26 cellular contexts compared by ENCODE assay signal in the genomic region with DNA sequence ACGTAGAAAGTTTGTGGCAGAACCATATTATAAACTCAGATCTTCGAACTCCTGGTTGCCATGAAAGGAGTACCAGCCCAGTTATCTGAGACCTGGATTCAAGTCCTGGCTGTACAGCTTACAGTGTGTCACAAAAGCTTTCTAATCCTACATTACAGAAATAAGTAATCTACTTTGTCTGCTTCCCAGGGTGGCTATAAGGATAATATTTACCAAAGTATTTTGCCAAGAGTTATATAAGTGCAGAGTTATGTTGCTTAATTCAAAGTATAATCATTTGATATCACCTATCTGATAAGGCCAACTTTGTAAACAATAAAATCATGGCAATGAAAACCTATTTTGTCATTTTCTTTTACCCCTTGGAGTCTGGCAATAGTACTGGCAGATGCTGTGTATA.
A peak's percentile ranks its signal among the peaks of the same experiment; 100 is the strongest.
DNase-seq lines count a peak whose midpoint lies in the region; ATAC-seq, FAIRE-seq and TF ChIP-seq lines count a peak whose summit lies in the region.
"Had no signal": no experiment of that assay in that cellular context is flagged by ENCODE, and none has a peak within 500 bp of the region (broad histone marks: within the 10 kb centered on the region; RNA-seq: fewer than 3 reads in every experiment).

No MANE protein-coding gene starts in this region.

- H3K4me3 ChIP-seq in Caco-2 (ENCODE audit: low read depth, low read length), result no peak overlapping the region
- H3K4me3 ChIP-seq in colonic mucosa, result no peak overlapping the region
- H3K4me3 ChIP-seq in keratinocyte (ENCODE audit: control insufficient read depth in 2 of 3, extremely low read depth in 1 of 3, insufficient read depth in 2 of 3, low read depth in 1 of 3, low read length in 3 of 3), result no peak overlapping the region
- no peak overlapping the region for H3K4me3 ChIP-seq in mesendoderm (ENCODE audit: low read length)
- no peak overlapping the region for H3K4me3 ChIP-seq in mammary epithelial cell (replicated peaks in 1 of 3; ENCODE audit: insufficient read depth in 1 of 3, low read depth in 2 of 3, low read length in 3 of 3)
- H3K4me3 ChIP-seq: A549; BLaER1 treated with 17β-estradiol and CSF1 and Interleukin-3, amounts not matched to agents 10 nM and 100 nM; GM12878 had no signal

- H2BK15ac ChIP-seq in mesendoderm (replicated peaks; ENCODE audit: low read depth), result peak overlapping the region; percentile 100

- H3K4me1 ChIP-seq in Caco-2 (peaks cover 45% of the 10 kb centered on the region), colonic mucosa (no peaks in the 10 kb centered on the region), keratinocyte (ENCODE audit: control insufficient read depth, extremely low read depth, insufficient read depth, low read length) (no peaks in the 10 kb centered on the region), mesendoderm (ENCODE audit: control insufficient read depth, low read depth, low read length) (no peaks in the 10 kb centered on the region), mammary epithelial cell (ENCODE audit: insufficient read depth, low read length) (no peaks in the 10 kb centered on the region)
- H3K4me1 ChIP-seq: A549 had no signal

- H3K9me3 Mint-ChIP-seq in Caco-2 (ENCODE audit: unreplicated experiment), result no peaks in the 10 kb centered on the region
- no peaks in the 10 kb centered on the region for H3K9me3 Mint-ChIP-seq in activated CD4-positive, alpha-beta T cell treated with anti-CD3 and anti-CD28 coated beads, Interleukin-2, amount 10 ng/mL, durations not matched to agents 24 days and 14 days
- H3K9me3 Mint-ChIP-seq: CD4-positive, alpha-beta T cell; CD8-positive, alpha-beta T cell had no signal

- no peaks in the 10 kb centered on the region for H3K27me3 Mint-ChIP-seq in Caco-2 (ENCODE audit: insufficient read depth, unreplicated experiment)
- H3K27me3 Mint-ChIP-seq in activated CD4-positive, alpha-beta T cell treated with anti-CD3 and anti-CD28 coated beads, Interleukin-2, amount 10 ng/mL, durations not matched to agents 24 days and 14 days, result no peaks in the 10 kb centered on the region
- H3K27me3 Mint-ChIP-seq: B cell; CD4-positive, alpha-beta T cell had no signal

- intact Hi-C loops in Caco-2 (cut with micrococcal nuclease; ENCODE audit: unreplicated experiment), result loop anchor here (5.0 kb wide), 3 partner anchors 50 to 165 kb away; no protein-coding TSS in a partner anchor
- intact Hi-C loops in colonic mucosa (cut with DNase I), result loop anchor here (10.0 kb wide), 1 partner anchor 472 kb away; no protein-coding TSS in a partner anchor
- intact Hi-C loops in mammary epithelial cell (cut with micrococcal nuclease), result no loop called here
- intact Hi-C loops in activated CD4-positive, alpha-beta T cell treated with anti-CD3 and anti-CD28 coated beads, Interleukin-2, amount 10 ng/mL, durations not matched to agents 24 days and 14 days (cut with micrococcal nuclease), result no loop called here

- H2AFZ ChIP-seq in keratinocyte (ENCODE audit: control insufficient read depth, low read length), result no peak overlapping the region
- no peak overlapping the region for H2AFZ ChIP-seq in mammary epithelial cell (ENCODE audit: low read depth, low read length)

- H3K56ac ChIP-seq in mesendoderm (ENCODE audit: low read length), result peak overlapping the region; percentile 9

- no peak overlapping the region for H3K23ac ChIP-seq in mesendoderm (ENCODE audit: low read length)

- H3K4ac ChIP-seq in mesendoderm (ENCODE audit: low read depth, low read length), result no peak overlapping the region

- POLR2A ChIA-PET in Caco-2 (lab: Charles Lee), result no interaction called here
- POLR2A ChIA-PET in HEK293T (lab: Yijun Ruan, JAX), result no interaction called here

- no peak overlapping the region for H3K4me3 Mint-ChIP-seq in Caco-2 (ENCODE audit: unreplicated experiment)
- H3K4me3 Mint-ChIP-seq in activated CD4-positive, alpha-beta T cell treated with anti-CD3 and anti-CD28 coated beads, Interleukin-2, amount 10 ng/mL, durations not matched to agents 24 days and 14 days, result no peak overlapping the region
- H3K4me3 Mint-ChIP-seq: B cell; CD4-positive, alpha-beta T cell; CD8-positive, alpha-beta T cell had no signal

- TF ChIP-seq CTCF in Caco-2 (IDR thresholded peaks at IDR 0.05; ENCODE audit: insufficient read depth in 1 of 2, low read depth in 1 of 2, low read length in 1 of 2, severe bottlenecking in 1 of 2, unreplicated experiment in 1 of 2), result no peak
- TF ChIP-seq CTCF in colonic mucosa (IDR thresholded peaks at IDR 0.05), result no peak
- TF ChIP-seq CTCF in keratinocyte (optimal IDR thresholded peaks at IDR 0.05 in 1 of 3, IDR thresholded peaks at IDR 0.05 in 1 of 3, conservative IDR thresholded peaks at IDR 0.05 in 1 of 3; ENCODE audit: extremely low read depth in 1 of 3, insufficient read depth in 2 of 3, low read length in 3 of 3), result no peak
- no peak for TF ChIP-seq CTCF in mammary epithelial cell (conservative IDR thresholded peaks at IDR 0.05 in 1 of 2, IDR thresholded peaks at IDR 0.05 in 1 of 2; ENCODE audit: extremely low read depth in 1 of 2, insufficient read depth in 1 of 2, low read depth in 1 of 2, low read length in 2 of 2)

- H3K27ac ChIP-seq in colonic mucosa (peak overlapping the region; percentile 14), keratinocyte (ENCODE audit: control insufficient read depth, insufficient read depth, low read length) (no peak overlapping the region), mesendoderm (ENCODE audit: low read depth, low read length) (no peak overlapping the region), mammary epithelial cell (ENCODE audit: insufficient read depth, low read depth, low read length) (no peak overlapping the region)
- H3K27ac ChIP-seq: 22Rv1; A549; BLaER1 treated with 17β-estradiol and CSF1 and Interleukin-3, amounts not matched to agents 10 nM and 100 nM; C4-2B had no signal

- H3K79me2 ChIP-seq in keratinocyte (ENCODE audit: control insufficient read depth, insufficient read depth, low read length) (no peaks in the 10 kb centered on the region), mesendoderm (ENCODE audit: control insufficient read depth, insufficient read depth, low read length) (no peaks in the 10 kb centered on the region), mammary epithelial cell (ENCODE audit: insufficient read depth, low read length) (no peaks in the 10 kb centered on the region)

- no peaks in the 10 kb centered on the region for H3K9me3 ChIP-seq in Caco-2
- H3K9me3 ChIP-seq in colonic mucosa, result no peaks in the 10 kb centered on the region
- no peaks in the 10 kb centered on the region for H3K9me3 ChIP-seq in keratinocyte (ENCODE audit: control insufficient read depth, low read depth, low read length)
- no peaks in the 10 kb centered on the region for H3K9me3 ChIP-seq in mammary epithelial cell (replicated peaks; ENCODE audit: insufficient read depth, low read length)
- H3K9me3 ChIP-seq: A549; BLaER1 treated with 17β-estradiol and CSF1 and Interleukin-3, amounts not matched to agents 10 nM and 100 nM had no signal

- peak overlapping the region; percentile 2 for H2BK5ac ChIP-seq in mesendoderm (ENCODE audit: low read length)

- H3K36me3 ChIP-seq in Caco-2 (ENCODE audit: control insufficient read depth, insufficient read depth, low read length), result no peaks in the 10 kb centered on the region
- H3K36me3 ChIP-seq in colonic mucosa, result no peaks in the 10 kb centered on the region
- H3K36me3 ChIP-seq in keratinocyte (ENCODE audit: control insufficient read depth in 2 of 2, extremely low read depth in 1 of 2, insufficient read depth in 2 of 2, low read length in 2 of 2), result no peaks in the 10 kb centered on the region
- no peaks in the 10 kb centered on the region for H3K36me3 ChIP-seq in mesendoderm (ENCODE audit: control insufficient read depth, insufficient read depth, low read length)
- H3K36me3 ChIP-seq in mammary epithelial cell (ENCODE audit: insufficient read depth, low read length), result no peaks in the 10 kb centered on the region
- H3K36me3 ChIP-seq: BLaER1 treated with 17β-estradiol and CSF1 and Interleukin-3, amounts not matched to agents 10 nM and 100 nM had no signal

- no peaks in the 10 kb centered on the region for H4K20me1 ChIP-seq in keratinocyte (ENCODE audit: control insufficient read depth, extremely low read depth, insufficient read depth, low read length)
- H4K20me1 ChIP-seq in mammary epithelial cell (ENCODE audit: insufficient read depth, low read length), result no peaks in the 10 kb centered on the region
- H4K20me1 ChIP-seq: BLaER1 treated with 17β-estradiol and CSF1 and Interleukin-3, amounts not matched to agents 10 nM and 100 nM had no signal

- CTCF ChIA-PET in Caco-2 (lab: Charles Lee) (no interaction called here), mammary epithelial cell (lab: Charles Lee; ENCODE audit: low non-redundant PET) (no interaction called here), HEK293T (lab: Yijun Ruan, JAX) (no interaction called here)

- dilution Hi-C loops in keratinocyte (cut with MboI; ENCODE audit: extremely low pct_ligation_motif_present, low sequenced_read_pairs), result no loop called here
- dilution Hi-C loops in mammary epithelial cell (cut with HindIII; ENCODE audit: low sequenced_read_pairs), result no loop called here

- no peak overlapping the region for H2AK5ac ChIP-seq in mesendoderm (ENCODE audit: low read length)

- H3K4me1 Mint-ChIP-seq in Caco-2 (ENCODE audit: low read depth, unreplicated experiment), result peaks cover 50% of the 10 kb centered on the region
- no peaks in the 10 kb centered on the region for H3K4me1 Mint-ChIP-seq in activated CD4-positive, alpha-beta T cell treated with anti-CD3 and anti-CD28 coated beads, Interleukin-2, amount 10 ng/mL, durations not matched to agents 24 days and 14 days
- H3K4me1 Mint-ChIP-seq: B cell had no signal

- no peaks in the 10 kb centered on the region for H3K79me1 ChIP-seq in mesendoderm (ENCODE audit: low read length)

- peak overlapping the region; percentile 68 for H3K18ac ChIP-seq in mesendoderm (ENCODE audit: low read length)

- H3K4me2 ChIP-seq in keratinocyte (ENCODE audit: control insufficient read depth, extremely low read depth, insufficient read depth, low read depth, low read length) (no peak overlapping the region), mesendoderm (ENCODE audit: low read length) (no peak overlapping the region), mammary epithelial cell (ENCODE audit: insufficient read depth, low read depth, low read length) (no peak overlapping the region)
- H3K4me2 ChIP-seq: A549; BLaER1 treated with 17β-estradiol and CSF1 and Interleukin-3, amounts not matched to agents 10 nM and 100 nM had no signal

- no peaks in the 10 kb centered on the region for H3K36me3 Mint-ChIP-seq in Caco-2 (ENCODE audit: insufficient read depth, unreplicated experiment)
- no peaks in the 10 kb centered on the region for H3K36me3 Mint-ChIP-seq in activated CD4-positive, alpha-beta T cell treated with anti-CD3 and anti-CD28 coated beads, Interleukin-2, amount 10 ng/mL, durations not matched to agents 24 days and 14 days (ENCODE audit: low read depth)
- H3K36me3 Mint-ChIP-seq: CD8-positive, alpha-beta T cell had no signal

- BruUV-seq in Caco-2 (replicated peaks; lab: Mats Ljungman, UMichigan) (no TSS peak), mammary epithelial cell (replicated peaks; lab: Mats Ljungman, UMichigan) (no TSS peak)

- in situ Hi-C loops in mammary epithelial cell (cut with MboI; ENCODE audit: low sequenced_read_pairs in 2 of 2), result no loop called here

- DNase-seq in Caco-2 (no peak), colonic mucosa (no peak), keratinocyte (ENCODE audit: low read depth, low spot score) (no peak), mesendoderm (no peak), mammary epithelial cell (no peak), HEK293T (ENCODE audit: extremely low spot score) (no peak)
- no peak for DNase-seq in activated CD4-positive, alpha-beta T cell treated with anti-CD3 and anti-CD28 coated beads, Interleukin-2, amount 10 ng/mL, durations not matched to agents 24 days and 14 days
- DNase-seq: AML-193; CD4-positive, alpha-beta T cell; CD8-positive, alpha-beta T cell; DMS 273 treated with DMSO at 0.1 percent for 48 hours; DMS153; DMS53; DMS79; DND-41; EL; GDM1 had no signal

- no peak overlapping the region for H4K5ac ChIP-seq in mesendoderm (ENCODE audit: low read length)

- no CpG with 5 or more reads among the region's 2 CpGs for WGBS in mesendoderm (ENCODE audit: extremely low coverage, insufficient coverage, low lambda C conversion rate)
- WGBS in mammary epithelial cell (ENCODE audit: low coverage, missing lambda C conversion rate), result 90% methylated on average over 2 of the region's 2 CpGs

- peak overlapping the region; percentile 69 for H3K27ac Mint-ChIP-seq in Caco-2 (ENCODE audit: unreplicated experiment)
- no peak overlapping the region for H3K27ac Mint-ChIP-seq in activated CD4-positive, alpha-beta T cell treated with anti-CD3 and anti-CD28 coated beads, Interleukin-2, amount 10 ng/mL, durations not matched to agents 24 days and 14 days
- H3K27ac Mint-ChIP-seq: B cell; CD4-positive, alpha-beta T cell; CD8-positive, alpha-beta T cell had no signal

- no peak for ATAC-seq in HG02973 (IDR thresholded peaks at IDR 0.05; ENCODE audit: unreplicated experiment)
- ATAC-seq: A549; CD8-positive, alpha-beta T cell; GM12878 had no signal

- H3K27me3 ChIP-seq in Caco-2 (replicated peaks; ENCODE audit: control insufficient read depth, insufficient read depth, low read length), result no peaks in the 10 kb centered on the region
- no peaks in the 10 kb centered on the region for H3K27me3 ChIP-seq in colonic mucosa
- no peaks in the 10 kb centered on the region for H3K27me3 ChIP-seq in keratinocyte (ENCODE audit: control insufficient read depth, extremely low read depth, insufficient read depth, low read length)
- no peaks in the 10 kb centered on the region for H3K27me3 ChIP-seq in mesendoderm (ENCODE audit: insufficient read depth, low read length, poor library complexity)
- H3K27me3 ChIP-seq in mammary epithelial cell (ENCODE audit: insufficient read depth, low read length), result no peaks in the 10 kb centered on the region
- H3K27me3 ChIP-seq: BLaER1 treated with 17β-estradiol and CSF1 and Interleukin-3, amounts not matched to agents 10 nM and 100 nM had no signal

- H3K9ac ChIP-seq in colonic mucosa (ENCODE audit: low read depth in 2 of 2, low read length in 2 of 2) (no peak overlapping the region), keratinocyte (ENCODE audit: control insufficient read depth, extremely low read depth, insufficient read depth, low read length) (no peak overlapping the region), mesendoderm (ENCODE audit: low read length) (no peak overlapping the region), mammary epithelial cell (ENCODE audit: insufficient read depth, low read length) (no peak overlapping the region)
- H3K9ac ChIP-seq: BLaER1 treated with 17β-estradiol and CSF1 and Interleukin-3, amounts not matched to agents 10 nM and 100 nM had no signal

- FAIRE-seq in keratinocyte (lab: Jason Lieb, UNC), result peak; percentile 23
- FAIRE-seq: A549, GM12878, GM12892, GM18507 had no signal

- no peak overlapping the region for H4K8ac ChIP-seq in mesendoderm (ENCODE audit: low read depth, low read length)

- H2BK120ac ChIP-seq in mesendoderm (ENCODE audit: low read depth, low read length), result no peak overlapping the region

- H3K9me1 ChIP-seq in keratinocyte (ENCODE audit: control insufficient read depth, extremely low read depth, insufficient read depth, low read length), result no peaks in the 10 kb centered on the region

Comparison
In these comparisons a context has a peak if more than half of its experiments do, and no peak if none do; other contexts are left out.
1. intact Hi-C loops: an anchor here in Caco-2 (5.0 kb wide) and colonic mucosa (10.0 kb wide); none called in mammary epithelial cell and activated CD4-positive, alpha-beta T cell treated with anti-CD3 and anti-CD28 coated beads, Interleukin-2, amount 10 ng/mL, durations not matched to agents 24 days and 14 days.